In the genomic region with DNA sequence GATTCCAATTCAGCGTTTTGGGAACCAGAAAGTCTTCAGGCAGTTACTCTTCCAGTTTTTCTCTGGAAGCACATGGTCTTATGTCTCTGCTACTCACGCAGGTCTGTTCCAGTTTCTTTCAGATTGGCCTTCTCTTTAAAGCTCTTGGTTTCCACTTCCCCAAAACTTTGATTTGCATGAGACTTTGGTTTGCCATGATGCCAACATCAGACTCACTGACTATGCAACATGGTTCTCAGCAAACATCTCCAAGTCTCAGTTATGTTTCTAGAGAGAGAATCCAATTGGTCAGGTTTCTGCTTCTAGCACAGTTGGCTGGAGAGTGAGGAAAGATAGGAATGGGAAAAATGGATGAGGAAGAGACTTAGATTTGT, we compare ENCODE assay signal across 8 cellular contexts. TPM values are rescaled to one million over a fixed set of nuclear protein-coding genes. Genes with fewer than 3 reads are reported as not detected.
DNase-seq lines count a peak whose midpoint lies in the region; ATAC-seq and TF ChIP-seq lines count a peak whose summit lies in the region.

No MANE protein-coding gene starts in this region.

- H3K4me3 ChIP-seq in aorta (ENCODE audit: low read length in 2 of 2): no peak overlapping the region

- H3K36me3 ChIP-seq in aorta (ENCODE audit: control insufficient read depth in 1 of 2, insufficient read depth in 2 of 2, low read length in 1 of 2): no peaks in the 10 kb centered on the region

- 80 to 91% methylated on average over 2 of the region's 2 CpGs for WGBS in aorta, 2 donors

- TF ChIP-seq CTCF in CD14-positive monocyte (IDR thresholded peaks at IDR 0.05): no peak

- peaks cover 0 to 1% (median 1%) of the 10 kb centered on the region in 3 donors for H3K27me3 Mint-ChIP-seq in CD14-positive monocyte (ENCODE audit: low read depth in 3 of 3)
- no peaks in the 10 kb centered on the region for H3K27me3 Mint-ChIP-seq in T-helper 2 cell treated with Interferon-gamma antibody and Interleukin-4, amounts not matched to agents 5 μg/mL and 100 μg/mL, for 36 hours (ENCODE audit: low read depth)

- no peak for DNase-seq in CD14-positive monocyte (ENCODE audit: low spot score)
- no peak for DNase-seq in T-helper 2 cell treated with Interferon-gamma antibody and Interleukin-4, amounts not matched to agents 5 μg/mL and 100 μg/mL, for 36 hours (ENCODE audit: low spot score)
- DNase-seq in aorta: no peak
- DNase-seq in DMS79 treated with DMSO at 0.1 percent for 48 hours (lab: John Stamatoyannopoulos, UW): no peak
- DNase-seq in effector CD8-positive, alpha-beta T cell (lab: John Stamatoyannopoulos, UW): no peak
- no peak for DNase-seq in erythroblast (lab: John Stamatoyannopoulos, UW)

- ATAC-seq in HG02938 (IDR thresholded peaks at IDR 0.05; ENCODE audit: unreplicated experiment): peak; percentile 37
- ATAC-seq in aorta (ENCODE audit: low FRiP score): no peak

- no peaks in the 10 kb centered on the region for H3K36me3 Mint-ChIP-seq in CD14-positive monocyte
- peaks cover 29% of the 10 kb centered on the region for H3K36me3 Mint-ChIP-seq in T-helper 2 cell treated with Interferon-gamma antibody and Interleukin-4, amounts not matched to agents 5 μg/mL and 100 μg/mL, for 36 hours (ENCODE audit: low read depth)

- peak; percentile 38 for TF ChIP-seq POLR2A in GM18526 (IDR thresholded peaks at IDR 0.05; ENCODE audit: extremely low read depth, insufficient read length)
- no peak for TF ChIP-seq POLR2A in erythroblast (IDR thresholded peaks at IDR 0.05; ENCODE audit: low read length)

- no peak overlapping the region for H3K4me3 Mint-ChIP-seq in CD14-positive monocyte
- peak overlapping the region; percentile 54 for H3K4me3 Mint-ChIP-seq in T-helper 2 cell treated with Interferon-gamma antibody and Interleukin-4, amounts not matched to agents 5 μg/mL and 100 μg/mL, for 36 hours

- peaks cover 3 to 7% of the 10 kb centered on the region in 2 donors for H3K4me1 ChIP-seq in aorta (ENCODE audit: control insufficient read depth in 1 of 2, insufficient read depth in 2 of 2, low read length in 2 of 2)

- peak overlapping the region in 5 of 7 donors; percentile 1 to 61 (median 24) for H3K27ac Mint-ChIP-seq in CD14-positive monocyte
- peak overlapping the region; percentile 42 for H3K27ac Mint-ChIP-seq in T-helper 2 cell treated with Interferon-gamma antibody and Interleukin-4, amounts not matched to agents 5 μg/mL and 100 μg/mL, for 36 hours

- H3K9me3 ChIP-seq in aorta (ENCODE audit: control insufficient read depth, low read length): no peaks in the 10 kb centered on the region

- intact Hi-C loops in CD14-positive monocyte (cut with micrococcal nuclease): no loop called here
- intact Hi-C loops in aorta (cut with DNase I): no loop called here

- no peak overlapping the region for H3K27ac ChIP-seq in aorta (ENCODE audit: low read depth in 1 of 2, low read length in 2 of 2)

- peaks cover 39% of the 10 kb centered on the region for H3K4me1 Mint-ChIP-seq in CD14-positive monocyte
- peaks cover 54% of the 10 kb centered on the region for H3K4me1 Mint-ChIP-seq in T-helper 2 cell treated with Interferon-gamma antibody and Interleukin-4, amounts not matched to agents 5 μg/mL and 100 μg/mL, for 36 hours (ENCODE audit: low read depth)

- no peaks in the 10 kb centered on the region for H3K27me3 ChIP-seq in aorta (ENCODE audit: control insufficient read depth in 1 of 2, insufficient read depth in 2 of 2, low read length in 1 of 2)

- H3K9me3 Mint-ChIP-seq in CD14-positive monocyte: peaks cover 0 to 7% (median 4%) of the 10 kb centered on the region in 7 donors
- no peaks in the 10 kb centered on the region for H3K9me3 Mint-ChIP-seq in T-helper 2 cell treated with Interferon-gamma antibody and Interleukin-4, amounts not matched to agents 5 μg/mL and 100 μg/mL, for 36 hours

RNA-seq across cellular contexts. Expression of a gene that starts 3.1 kb away (rescaled TPM):
- polyA plus RNA-seq in CD14-positive monocyte: 1 to 10 TPM; 1.2 to 1.7 TPM
- total RNA-seq in aorta: 10 to 100 TPM; 34.4 to 42.0 TPM
- 1 to 10 TPM; 4.8 to 9.7 TPM for polyA plus RNA-seq in aorta
